Comparison of ENCODE assay signal across 8 cellular contexts in genomic region chr22:26658161-26658560, GRCh38. TPM values are rescaled to one million over a fixed set of nuclear protein-coding genes. Genes with fewer than 3 reads are reported as not detected.
A peak's percentile ranks its signal among the peaks of the same experiment; 100 is the strongest.
DNase-seq lines count a peak whose midpoint lies in the region; ATAC-seq and TF ChIP-seq lines count a peak whose summit lies in the region.

No MANE protein-coding gene starts in this region.

- peaks cover 8% of the 10 kb centered on the region for H3K36me3 Mint-ChIP-seq in central memory CD8-positive, alpha-beta T cell (ENCODE audit: insufficient read depth)
- no peaks in the 10 kb centered on the region for H3K36me3 Mint-ChIP-seq in neural progenitor cell

- H3K27ac Mint-ChIP-seq in central memory CD8-positive, alpha-beta T cell (ENCODE audit: low read depth): peak overlapping the region; percentile 90
- H3K27ac Mint-ChIP-seq in neural progenitor cell: no peak overlapping the region

- no peaks in the 10 kb centered on the region for H3K27me3 Mint-ChIP-seq in central memory CD8-positive, alpha-beta T cell
- H3K27me3 Mint-ChIP-seq in neural progenitor cell (ENCODE audit: insufficient read depth, low read depth): peaks cover 10% of the 10 kb centered on the region

- H3K4me1 Mint-ChIP-seq in central memory CD8-positive, alpha-beta T cell: peaks cover 35% of the 10 kb centered on the region
- peaks cover 40% of the 10 kb centered on the region for H3K4me1 Mint-ChIP-seq in neural progenitor cell

- TF ChIP-seq CTCF in DOHH2 (IDR thresholded peaks at IDR 0.05; ENCODE audit: low read depth, low read length, poor library complexity, severe bottlenecking) (no peak), neural progenitor cell (IDR thresholded peaks at IDR 0.05) (no peak)

- ATAC-seq in central memory CD8-positive, alpha-beta T cell (replicated peaks; ENCODE audit: extremely low read depth, poor library complexity, severe bottlenecking): peak; percentile 61
- ATAC-seq in GM19452 (IDR thresholded peaks at IDR 0.05; ENCODE audit: unreplicated experiment) (no peak), HG03521 (IDR thresholded peaks at IDR 0.05; ENCODE audit: unreplicated experiment) (no peak)

- peaks cover 53% of the 10 kb centered on the region for H3K4me1 ChIP-seq in DOHH2 (ENCODE audit: control insufficient read depth, low read length)
- peaks cover 31% of the 10 kb centered on the region for H3K4me1 ChIP-seq in Karpas-422 (ENCODE audit: low read length)
- peaks cover 40% of the 10 kb centered on the region for H3K4me1 ChIP-seq in neural progenitor cell

- peak overlapping the region; percentile 96 for H3K4me2 ChIP-seq in DOHH2 (ENCODE audit: low read length)
- peak overlapping the region; percentile 83 for H3K4me2 ChIP-seq in Karpas-422 (ENCODE audit: low read depth, low read length, poor library complexity, severe bottlenecking)
- peak overlapping the region; percentile 90 for H3K4me2 ChIP-seq in neural progenitor cell

- H3K9me3 Mint-ChIP-seq in central memory CD8-positive, alpha-beta T cell: no peaks in the 10 kb centered on the region
- no peaks in the 10 kb centered on the region for H3K9me3 Mint-ChIP-seq in neural progenitor cell

- H3K27me3 ChIP-seq in DOHH2 (ENCODE audit: control insufficient read depth, low read length): peaks cover 18% of the 10 kb centered on the region
- no peaks in the 10 kb centered on the region for H3K27me3 ChIP-seq in Karpas-422 (ENCODE audit: low read length)
- no peaks in the 10 kb centered on the region for H3K27me3 ChIP-seq in neural progenitor cell

- no peak overlapping the region for H3K27ac ChIP-seq in DOHH2 (ENCODE audit: low read depth, low read length)
- H3K27ac ChIP-seq in Karpas-422 (ENCODE audit: low read length): no peak overlapping the region
- H3K27ac ChIP-seq in neural progenitor cell: peak overlapping the region; percentile 80

- peak overlapping the region; percentile 73 for H3K4me3 ChIP-seq in DOHH2 (ENCODE audit: low read length)
- H3K4me3 ChIP-seq in Karpas-422 (ENCODE audit: low read length): peak overlapping the region; percentile 64
- H3K4me3 ChIP-seq in neural progenitor cell: peak overlapping the region; percentile 97

- H3K79me2 ChIP-seq in DOHH2 (ENCODE audit: control insufficient read depth, low read length) (no peaks in the 10 kb centered on the region), Karpas-422 (ENCODE audit: low read length) (no peaks in the 10 kb centered on the region), neural progenitor cell (ENCODE audit: low read depth) (peaks cover 50% of the 10 kb centered on the region)

- peak overlapping the region; percentile 94 for H3K4me3 Mint-ChIP-seq in central memory CD8-positive, alpha-beta T cell
- peak overlapping the region; percentile 99 for H3K4me3 Mint-ChIP-seq in neural progenitor cell

- H2AFZ ChIP-seq in Karpas-422 (ENCODE audit: low read length): peak overlapping the region; percentile 85; the same call in 1 of the 2 replicates
- H2AFZ ChIP-seq in neural progenitor cell (replicated peaks): no peak overlapping the region

- H4K20me1 ChIP-seq in DOHH2 (ENCODE audit: control insufficient read depth, insufficient read depth, low read depth, low read length) (no peaks in the 10 kb centered on the region), Karpas-422 (ENCODE audit: insufficient read depth, low read depth, low read length) (no peaks in the 10 kb centered on the region), neural progenitor cell (ENCODE audit: low read depth) (peaks cover 32% of the 10 kb centered on the region)

- H3K9me2 ChIP-seq in DOHH2 (replicated peaks; ENCODE audit: control insufficient read depth, low read length) (no peaks in the 10 kb centered on the region), Karpas-422 (replicated peaks; ENCODE audit: insufficient read depth, low read length) (no peaks in the 10 kb centered on the region)

- H3K9me3 ChIP-seq in DOHH2 (ENCODE audit: control insufficient read depth, insufficient read depth, low read length) (no peaks in the 10 kb centered on the region), Karpas-422 (ENCODE audit: low read length) (no peaks in the 10 kb centered on the region), neural progenitor cell (ENCODE audit: low read depth) (no peaks in the 10 kb centered on the region)

- peak overlapping the region; percentile 65 for H3K9ac ChIP-seq in Karpas-422 (ENCODE audit: low read length)
- peak overlapping the region; percentile 79 for H3K9ac ChIP-seq in neural progenitor cell

- H3F3A ChIP-seq in DOHH2 (ENCODE audit: control insufficient read depth, insufficient read depth): peaks cover 25% of the 10 kb centered on the region
- H3F3A ChIP-seq in neural progenitor cell (ENCODE audit: low read depth): peaks cover 74% of the 10 kb centered on the region

- DNase-seq in Karpas-422: peak; percentile 44
- no peak for DNase-seq in central memory CD8-positive, alpha-beta T cell (ENCODE audit: low spot score in 2 of 2)
- no peak for DNase-seq in neural progenitor cell (ENCODE audit: low spot score)
- DNase-seq in DMS114 treated with DMSO at 0.1 percent for 48 hours (lab: John Stamatoyannopoulos, UW; ENCODE audit: unreplicated experiment): no peak
- no peak for DNase-seq in NCI-H226

- H3K36me3 ChIP-seq in DOHH2 (ENCODE audit: control insufficient read depth, low read length): no peaks in the 10 kb centered on the region
- H3K36me3 ChIP-seq in Karpas-422 (ENCODE audit: insufficient read depth, low read length): no peaks in the 10 kb centered on the region
- H3K36me3 ChIP-seq in neural progenitor cell: no peaks in the 10 kb centered on the region

RNA-seq across cellular contexts. Expression of gene MIAT, which starts 0.8 kb away (rescaled TPM):
- 1.5 and 2.6 TPM in 2 replicates for total RNA-seq in Karpas-422 (2014; rRNA removed; shearing (Covaris generic); ENCODE audit: low replicate concordance)
- total RNA-seq in neural progenitor cell (ENCODE audit: low replicate concordance): 262 and 277 TPM in 2 replicates

RNA-seq across cellular contexts. Expression of gene CRYBA4, which starts 36.4 kb away (rescaled TPM):
- total RNA-seq in Karpas-422 (2014; rRNA removed; shearing (Covaris generic); ENCODE audit: low replicate concordance): not detected in 2 replicates
- 1.1 and 1.6 TPM in 2 replicates for total RNA-seq in neural progenitor cell (ENCODE audit: low replicate concordance)

RNA-seq across cellular contexts. Expression of gene CRYBB1, which starts 40.3 kb away (rescaled TPM):
- total RNA-seq in Karpas-422 (2014; rRNA removed; shearing (Covaris generic); ENCODE audit: low replicate concordance): 0.22 and 2.2 TPM in 2 replicates
- total RNA-seq in neural progenitor cell (ENCODE audit: low replicate concordance): 0.53 TPM in 1 of 2 replicates, not detected in the other

Comparison
In these comparisons a context has a peak if more than half of its experiments do, and no peak if none do; other contexts are left out.
1. RNA of gene MIAT, which starts 0.8 kb away (total RNA-seq): 262 to 277 TPM in neural progenitor cell; 1.5 to 2.6 TPM in Karpas-422; every median in the first group is over 10 times any median in the second.
2. Peak in every context shown above with its lines, with median percentiles within 50 percentile points of each other: H3K4me2 ChIP-seq and H3K4me3 ChIP-seq.